In genomic region chr11:130528862-130529261, GRCh38 we compare ENCODE assay signal across 22 cellular contexts.
"Had no signal": no experiment of that assay in that cellular context is flagged by ENCODE, and none has a peak within 500 bp of the region (broad histone marks: within the 10 kb centered on the region; RNA-seq: fewer than 3 reads in every experiment).

No MANE protein-coding gene starts in this region.

- H3K27ac Mint-ChIP-seq: activated B cell treated with CpG ODN at 0.5 μM for 24 hours; activated CD8-positive, alpha-beta T cell treated with anti-CD3 and anti-CD28 coated beads for 36 hours; naive thymus-derived CD8-positive, alpha-beta T cell; T-helper 2 cell treated with Interferon-gamma antibody and Interleukin-4, amounts not matched to agents 5 μg/mL and 100 μg/mL, for 36 hours had no signal

- H3K4me1 Mint-ChIP-seq: activated B cell treated with CpG ODN at 0.5 μM for 24 hours; activated naive CD4-positive, alpha-beta T cell treated with anti-CD3 and anti-CD28 coated beads, Interleukin-2, amount 50 U/mL, for 24 hours; naive thymus-derived CD8-positive, alpha-beta T cell had no signal

- H3K9me3 ChIP-seq: adrenal gland, colonic mucosa, mucosa of descending colon, transverse colon had no signal

- H3K36me3 ChIP-seq: adrenal gland, colonic mucosa, transverse colon had no signal

- DNase-seq: activated B cell treated with CpG ODN at 0.5 μM for 24 hours; activated CD4-positive, alpha-beta T cell treated with anti-CD3 and anti-CD28 coated beads for 48 hours; activated CD8-positive, alpha-beta T cell treated with anti-CD3 and anti-CD28 coated beads for 36 hours; activated effector memory CD4-positive, alpha-beta T cell treated with anti-CD3 and anti-CD28 coated beads, Interleukin-2, amount 50 U/mL, for 16 hours; activated T-cell treated with anti-CD3 and anti-CD28 coated beads, Interleukin-2, amount 50 U/mL, for 48 hours; adrenal gland; central memory CD4-positive, alpha-beta T cell; colonic mucosa; effector CD4-positive, alpha-beta T cell; foreskin melanocyte; head of caudate nucleus; mammary epithelial cell; mucosa of descending colon; naive thymus-derived CD8-positive, alpha-beta T cell; stimulated activated CD4-positive, alpha-beta T cell treated with anti-CD3 and anti-CD28 coated beads, Interleukin-4, amount 100 ng/mL, for 4 hours; stimulated activated CD8-positive, alpha-beta memory T cell treated with anti-CD3 and anti-CD28 coated beads, Interleukin-4, amount 100 ng/mL, for 48 hours; stimulated activated naive CD4-positive, alpha-beta T cell treated with Interleukin-2 at 50 U/mL for 16 hours; substantia nigra; transverse colon had no signal

- H3K4me3 ChIP-seq: adrenal gland, colonic mucosa, mucosa of descending colon, skin epidermis, transverse colon had no signal

- H3K27ac ChIP-seq: colonic mucosa, skin epidermis, transverse colon had no signal

- H3K36me3 Mint-ChIP-seq: activated naive CD4-positive, alpha-beta T cell treated with anti-CD3 and anti-CD28 coated beads, Interleukin-2, amount 50 U/mL, for 24 hours; naive thymus-derived CD8-positive, alpha-beta T cell had no signal

- H3K27me3 ChIP-seq: adrenal gland, colonic mucosa, transverse colon had no signal

- ATAC-seq: activated CD8-positive, alpha-beta T cell treated with anti-CD3 and anti-CD28 coated beads for 36 hours; naive thymus-derived CD8-positive, alpha-beta T cell had no signal

- H3K4me1 ChIP-seq: adrenal gland, colonic mucosa, transverse colon had no signal

- H3K27me3 Mint-ChIP-seq: activated CD8-positive, alpha-beta T cell treated with anti-CD3 and anti-CD28 coated beads for 36 hours had no signal

- H3K4me3 Mint-ChIP-seq: activated B cell treated with CpG ODN at 0.5 μM for 24 hours; activated CD8-positive, alpha-beta T cell treated with anti-CD3 and anti-CD28 coated beads for 36 hours; activated naive CD4-positive, alpha-beta T cell treated with anti-CD3 and anti-CD28 coated beads, Interleukin-2, amount 50 U/mL, for 24 hours; naive thymus-derived CD8-positive, alpha-beta T cell; T-helper 2 cell treated with Interferon-gamma antibody and Interleukin-4, amounts not matched to agents 5 μg/mL and 100 μg/mL, for 36 hours had no signal

- H3K9me3 Mint-ChIP-seq: activated B cell treated with CpG ODN at 0.5 μM for 24 hours; activated CD8-positive, alpha-beta T cell treated with anti-CD3 and anti-CD28 coated beads for 36 hours; activated naive CD4-positive, alpha-beta T cell treated with anti-CD3 and anti-CD28 coated beads, Interleukin-2, amount 50 U/mL, for 24 hours; naive thymus-derived CD8-positive, alpha-beta T cell; T-helper 2 cell treated with Interferon-gamma antibody and Interleukin-4, amounts not matched to agents 5 μg/mL and 100 μg/mL, for 36 hours had no signal
